ENCODE assay signal across 8 cellular contexts in the genomic region with DNA sequence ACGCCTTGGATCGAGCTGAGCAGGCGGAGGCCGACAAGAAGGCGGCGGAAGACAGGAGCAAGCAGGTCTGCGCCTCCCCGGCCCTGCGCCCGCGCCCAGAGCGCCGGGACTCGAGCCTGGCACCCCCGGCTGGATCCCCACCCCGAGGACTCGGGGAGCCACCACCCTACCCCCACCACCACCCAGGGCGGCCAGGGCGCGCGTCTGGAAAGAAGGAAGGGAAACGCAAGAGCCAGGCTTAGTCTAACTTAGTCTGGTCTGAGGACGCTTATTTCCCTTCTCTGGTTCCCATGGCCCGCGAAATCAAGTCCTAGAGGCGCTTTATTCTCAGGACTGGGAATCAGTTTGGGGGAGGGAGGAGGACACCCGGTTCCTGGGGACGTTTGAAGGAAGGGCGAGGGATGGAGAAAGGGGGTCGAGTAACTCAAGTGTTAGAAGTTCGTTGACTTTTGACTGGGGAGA. TPM values are rescaled to one million over a fixed set of nuclear protein-coding genes. Genes with fewer than 3 reads are reported as not detected.
DNase-seq lines count a peak whose midpoint lies in the region; ATAC-seq and TF ChIP-seq lines count a peak whose summit lies in the region.

No MANE protein-coding gene starts in this region.

- peak overlapping the region; percentile 93 for H3K4me3 Mint-ChIP-seq in mesothelial cell of epicardium

- ATAC-seq in aorta (ENCODE audit: low FRiP score), result no peak
- ATAC-seq in HG03175 (IDR thresholded peaks at IDR 0.05; ENCODE audit: unreplicated experiment), result no peak

- peaks cover 1% of the 10 kb centered on the region for H3K27me3 Mint-ChIP-seq in mesothelial cell of epicardium (ENCODE audit: low read depth)

- H3K4me3 ChIP-seq in duodenal mucosa (ENCODE audit: low read depth in 1 of 2, low read length in 2 of 2) (peak overlapping the region; percentile 74 to 75), aorta (ENCODE audit: low read length in 2 of 2) (peak overlapping the region; percentile 95 to 98)

- H3K9ac ChIP-seq in duodenal mucosa (ENCODE audit: low read depth in 1 of 2, low read length in 2 of 2), result peak overlapping the region; percentile 64 to 68

- H3K4me1 Mint-ChIP-seq in mesothelial cell of epicardium, result peaks cover 63% of the 10 kb centered on the region

- no peak for TF ChIP-seq CTCF in mesothelial cell of epicardium (IDR thresholded peaks at IDR 0.05; ENCODE audit: unreplicated experiment)

- H3K27ac Mint-ChIP-seq in mesothelial cell of epicardium, result peak overlapping the region; percentile 94

- H3K9me3 ChIP-seq in duodenal mucosa (ENCODE audit: control insufficient read depth in 1 of 2, low read length in 2 of 2) (no peaks in the 10 kb centered on the region), aorta (ENCODE audit: control insufficient read depth, low read length) (no peaks in the 10 kb centered on the region)

- intact Hi-C loops in aorta (cut with DNase I), result loop anchor here (5.0 to 10.0 kb wide), 5 partner anchors 101 to 261 kb away; a partner anchor contains a TSS

- H3K4me1 ChIP-seq in duodenal mucosa (ENCODE audit: control insufficient read depth in 1 of 2, insufficient read depth in 2 of 2, low read length in 2 of 2) (peaks cover 14 to 19% of the 10 kb centered on the region in 2 donors), aorta (ENCODE audit: control insufficient read depth in 1 of 2, insufficient read depth in 2 of 2, low read length in 2 of 2) (no peaks in the 10 kb centered on the region)

- no peaks in the 10 kb centered on the region for H3K9me3 Mint-ChIP-seq in mesothelial cell of epicardium

- DNase-seq in stimulated activated CD4-positive, alpha-beta T cell treated with anti-CD3 and anti-CD28 coated beads, Interleukin-15, amount 100 ng/mL, for 24 hours, result peak; percentile 32
- no peak for DNase-seq in stimulated activated CD4-positive, alpha-beta T cell treated with anti-CD3 and anti-CD28 coated beads, Interleukin-2, amount 100 ng/mL, for 24 hours
- DNase-seq in mesothelial cell of epicardium (ENCODE audit: low spot score in 2 of 2, unreplicated experiment in 2 of 2) (no peak), aorta (no peak)
- DNase-seq in central memory CD4-positive, alpha-beta T cell, result no peak
- no peak for DNase-seq in activated CD4-positive, alpha-beta T cell treated with anti-CD3 and anti-CD28 coated beads for 48 hours

- H3K27ac ChIP-seq in duodenal mucosa (ENCODE audit: low read depth, low read length) (peak overlapping the region; percentile 61), aorta (ENCODE audit: low read depth in 1 of 2, low read length in 2 of 2) (peak overlapping the region; percentile 74 to 80)

- H3K36me3 ChIP-seq in duodenal mucosa (ENCODE audit: control insufficient read depth in 1 of 2, insufficient read depth in 2 of 2, low read length in 2 of 2), result no peaks in the 10 kb centered on the region
- H3K36me3 ChIP-seq in aorta (ENCODE audit: control insufficient read depth in 1 of 2, insufficient read depth in 2 of 2, low read length in 1 of 2), result peaks cover 0 to 2% of the 10 kb centered on the region in 2 donors

- H3K27me3 ChIP-seq in duodenal mucosa (ENCODE audit: control insufficient read depth in 1 of 2, insufficient read depth in 2 of 2, low read length in 2 of 2) (peaks cover 32 to 33% of the 10 kb centered on the region in 2 donors), aorta (ENCODE audit: control insufficient read depth in 1 of 2, insufficient read depth in 2 of 2, low read length in 1 of 2) (no peaks in the 10 kb centered on the region)

- peaks cover 5% of the 10 kb centered on the region for H3K36me3 Mint-ChIP-seq in mesothelial cell of epicardium

- WGBS in aorta, 2 donors, result 0 to 1% methylated on average over 21 to 31 of the region's 31 CpGs

RNA-seq across cellular contexts. Expression of a gene that starts 0.4 kb away (rescaled TPM):
- total RNA-seq in mesothelial cell of epicardium (635 to 667 TPM (median 659 TPM) in 3 replicates), aorta (1,000 to 10,000 TPM in 1 of 2 donors, 100 to 1,000 TPM in 1; 861 to 1,497 TPM)
- 1,000 to 10,000 TPM; 1,109 to 1,230 TPM for polyA plus RNA-seq in aorta
